ENCODE assay signal across 11 cellular contexts in genomic region chr7:123533553-123533917, GRCh38. TPM values are rescaled to one million over a fixed set of nuclear protein-coding genes. Genes with fewer than 3 reads are reported as not detected.
DNase-seq lines count a peak whose midpoint lies in the region; ATAC-seq and TF ChIP-seq lines count a peak whose summit lies in the region.
"Had no signal": no experiment of that assay in that cellular context is flagged by ENCODE, and none has a peak within 500 bp of the region (broad histone marks: within the 10 kb centered on the region; RNA-seq: fewer than 3 reads in every experiment).

No MANE protein-coding gene starts in this region.

- H3K9me3 Mint-ChIP-seq in activated CD4-positive, alpha-beta T cell treated with anti-CD3 and anti-CD28 coated beads for 36 hours (ENCODE audit: low read depth) = no peaks in the 10 kb centered on the region

- peaks cover 17% of the 10 kb centered on the region for H3K27me3 Mint-ChIP-seq in activated CD4-positive, alpha-beta T cell treated with anti-CD3 and anti-CD28 coated beads for 36 hours

- H3K36me3 Mint-ChIP-seq in activated CD4-positive, alpha-beta T cell treated with anti-CD3 and anti-CD28 coated beads for 36 hours (ENCODE audit: low read depth) = no peaks in the 10 kb centered on the region

- intact Hi-C loops in activated CD4-positive, alpha-beta T cell treated with anti-CD3 and anti-CD28 coated beads for 36 hours (cut with DNase I, micrococcal nuclease) = loop anchor here (10.0 kb wide), 2 partner anchors 1391 to 1401 kb away; partner anchors contain the start of gene POT1 (in 1 of the 2)
- intact Hi-C loops in head of caudate nucleus (cut with DNase I) = no loop called here

- peak overlapping the region; percentile 78 for H3K4me3 ChIP-seq in epithelial cell of proximal tubule (ENCODE audit: low read depth, low read length)
- peak overlapping the region; percentile 80 for H3K4me3 ChIP-seq in retinal pigment epithelial cell (ENCODE audit: low read length)
- H3K4me3 ChIP-seq: mucosa of descending colon had no signal

- peak overlapping the region; percentile 71 for H3K27ac ChIP-seq in VCaP

- TF ChIP-seq CTCF in VCaP (conservative IDR thresholded peaks at IDR 0.05) = no peak
- TF ChIP-seq CTCF in epithelial cell of proximal tubule (conservative IDR thresholded peaks at IDR 0.05; ENCODE audit: low read depth, low read length) = no peak
- TF ChIP-seq CTCF in retinal pigment epithelial cell (conservative IDR thresholded peaks at IDR 0.05; ENCODE audit: low read depth, low read length) = no peak

- CTCF ChIA-PET in activated CD4-positive, alpha-beta T cell treated with anti-CD3 and anti-CD28 coated beads for 36 hours (lab: Charles Lee) = interaction anchor here (1.3 to 2.7 kb wide), 2 partner anchors 39 to 215 kb away, joined by 3 to 11 read pairs; partner anchors contain the start of gene WASL

- H3K4me1 Mint-ChIP-seq in activated CD4-positive, alpha-beta T cell treated with anti-CD3 and anti-CD28 coated beads for 36 hours = peaks cover 26% of the 10 kb centered on the region

- no peak for DNase-seq in activated CD4-positive, alpha-beta T cell treated with anti-CD3 and anti-CD28 coated beads for 36 hours
- no peak for DNase-seq in activated CD4-positive, alpha-beta T cell treated with anti-CD3 and anti-CD28 coated beads, Interleukin-2, amount 50 U/mL, for 1 hour
- no peak for DNase-seq in epithelial cell of proximal tubule (ENCODE audit: low read depth)
- DNase-seq in retinal pigment epithelial cell (ENCODE audit: low read depth) = no peak
- no peak for DNase-seq in head of caudate nucleus
- no peak for DNase-seq in HuH-7.5 (ENCODE audit: low spot score)
- no peak for DNase-seq in NCI-H1436 (lab: John Stamatoyannopoulos, UW)
- DNase-seq: stimulated activated CD4-positive, alpha-beta T cell treated with anti-CD3 and anti-CD28 coated beads, Interleukin-2, amount 100 ng/mL, for 48 hours had no signal

- no peak overlapping the region for H3K27ac Mint-ChIP-seq in activated CD4-positive, alpha-beta T cell treated with anti-CD3 and anti-CD28 coated beads for 36 hours

- POLR2A ChIA-PET in activated CD4-positive, alpha-beta T cell treated with anti-CD3 and anti-CD28 coated beads for 36 hours (lab: Charles Lee) = no interaction called here

- ATAC-seq in activated CD4-positive, alpha-beta T cell treated with anti-CD3 and anti-CD28 coated beads for 36 hours = no peak

- H3K4me3 Mint-ChIP-seq in activated CD4-positive, alpha-beta T cell treated with anti-CD3 and anti-CD28 coated beads for 36 hours = peak overlapping the region; percentile 87

RNA-seq across cellular contexts. Expression of gene IQUB, which starts 0.9 kb away (rescaled TPM):
- total RNA-seq in activated CD4-positive, alpha-beta T cell treated with anti-CD3 and anti-CD28 coated beads for 36 hours = under 1 TPM in 1 of 2 experiments, not detected in 1; 0.05 TPM
- under 0.01 and 0.07 TPM in 2 replicates for total RNA-seq in epithelial cell of proximal tubule
- total RNA-seq: bronchial epithelial cell had no signal

RNA-seq across cellular contexts. Expression of gene NDUFA5, which starts 24.1 kb away (rescaled TPM):
- 10 to 100 TPM; 62.3 to 64.0 TPM for total RNA-seq in activated CD4-positive, alpha-beta T cell treated with anti-CD3 and anti-CD28 coated beads for 36 hours
- 30.1 and 31.4 TPM in 2 replicates for total RNA-seq in epithelial cell of proximal tubule
